Comparison of ENCODE assay signal across 1 cellular context in genomic region chr5:134242146-134242545, GRCh38.
TF ChIP-seq lines count a peak whose summit lies in the region.

No MANE protein-coding gene starts in this region.

TF ChIP-seq in GM12878, 131 proteins besides CTCF, POLR2A, EP300 and RAD21 (continued from another document):
- TF ChIP-seq ZBTB40 (IDR thresholded peaks at IDR 0.05; ENCODE audit: borderline replicate concordance) (no peak), ASH2L (IDR thresholded peaks at IDR 0.05; ENCODE audit: borderline replicate concordance, low read depth) (no peak), BHLHE40 (IDR thresholded peaks at IDR 0.05; ENCODE audit: borderline replicate concordance in 1 of 2, low read depth in 2 of 2, low read length in 1 of 2) (peak; percentile 36 to 70; a peak in 2 of 4 replicates), TARDBP (IDR thresholded peaks at IDR 0.05; ENCODE audit: borderline replicate concordance) (no peak), PML (IDR thresholded peaks at IDR 0.05; ENCODE audit: low read length) (no peak)
